Comparison of ENCODE assay signal across 24 cellular contexts in the genomic region with DNA sequence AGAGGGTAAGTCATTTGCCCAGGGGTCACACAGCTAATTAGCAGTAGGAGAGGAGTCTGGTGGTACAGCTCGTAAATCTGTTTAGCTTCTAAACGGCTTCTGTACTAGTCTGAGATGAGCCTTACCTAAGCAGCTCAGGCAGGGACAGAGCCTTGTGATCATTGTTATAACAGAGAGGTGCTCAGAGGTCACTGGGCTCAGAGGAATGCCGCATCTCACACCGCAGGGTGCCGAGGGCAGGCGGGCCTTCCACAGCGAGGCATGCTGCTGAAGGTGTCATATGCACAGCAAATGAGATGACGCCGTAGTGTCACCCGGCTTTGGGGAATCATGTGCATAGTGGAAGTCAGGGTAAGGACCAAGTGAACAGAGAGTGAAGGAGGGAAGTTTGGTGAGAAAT.
DNase-seq lines count a peak whose midpoint lies in the region; ATAC-seq, FAIRE-seq and TF ChIP-seq lines count a peak whose summit lies in the region.
"Had no signal": no experiment of that assay in that cellular context is flagged by ENCODE, and none has a peak within 500 bp of the region (broad histone marks: within the 10 kb centered on the region; RNA-seq: fewer than 3 reads in every experiment).

No MANE protein-coding gene starts in this region.

- H3K23ac ChIP-seq in IMR-90 (ENCODE audit: low read depth, low read length) = no peak overlapping the region
- no peak overlapping the region for H3K23ac ChIP-seq in H1 (ENCODE audit: insufficient read length)
- no peak overlapping the region for H3K23ac ChIP-seq in mesendoderm (ENCODE audit: low read length)

- no peaks in the 10 kb centered on the region for H3K4me1 ChIP-seq in IMR-90 (ENCODE audit: control insufficient read depth, insufficient read depth, low read length)
- H3K4me1 ChIP-seq in H1 (replicated peaks in 1 of 4; ENCODE audit: control insufficient read depth in 3 of 4, insufficient read depth in 4 of 4, low read length in 3 of 4) = peaks cover 0 to 3% (median 1%) of the 10 kb centered on the region in 4 experiments; a peak in 3 of 7 replicates
- no peaks in the 10 kb centered on the region for H3K4me1 ChIP-seq in mesendoderm (ENCODE audit: control insufficient read depth, low read depth, low read length)
- H3K4me1 ChIP-seq: BLaER1 had no signal

- POLR2A ChIA-PET in IMR-90 (lab: Charles Lee; ENCODE audit: unreplicated experiment) = no interaction called here
- POLR2A ChIA-PET in H1 (lab: Charles Lee; ENCODE audit: partially characterized antibody) = no interaction called here

- peak overlapping the region; percentile 24 for H2AK9ac ChIP-seq in IMR-90 (replicated peaks; ENCODE audit: low read depth, low read length, poor library complexity)

- H2BK5ac ChIP-seq in IMR-90 (ENCODE audit: low read depth, low read length, poor library complexity, severe bottlenecking) (no peak overlapping the region), H1 (ENCODE audit: low read depth, low read length) (no peak overlapping the region), mesendoderm (ENCODE audit: low read length) (no peak overlapping the region)

- TF ChIP-seq RAD21 in IMR-90 (IDR thresholded peaks at IDR 0.05; ENCODE audit: low read length) (no peak), H1 (IDR thresholded peaks at IDR 0.05 in 1 of 2, conservative IDR thresholded peaks at IDR 0.05 in 1 of 2; ENCODE audit: low read depth in 2 of 2, low read length in 2 of 2) (no peak)

- ATAC-seq in IMR-90 (ENCODE audit: low read depth) = no peak

- FAIRE-seq in H1 (lab: Jason Lieb, UNC) = peak; percentile 55
- FAIRE-seq: GM12891 had no signal

- H3K36me3 ChIP-seq in IMR-90 (ENCODE audit: control insufficient read depth, insufficient read depth, low read length) (no peaks in the 10 kb centered on the region), H1 (ENCODE audit: control insufficient read depth in 2 of 4, insufficient read depth in 4 of 4, low read length in 3 of 4) (no peaks in the 10 kb centered on the region), mesendoderm (ENCODE audit: control insufficient read depth, insufficient read depth, low read length) (no peaks in the 10 kb centered on the region)
- H3K36me3 ChIP-seq: BLaER1 had no signal

- 65% methylated on average over 5 of the region's 10 CpGs; no CpG with 5 or more reads in 1 of the 2 experiments for WGBS in IMR-90 (ENCODE audit: extremely low coverage in 2 of 2, insufficient read length in 1 of 2), 2 experiments
- 77% methylated on average over 10 of the region's 10 CpGs; no CpG with 5 or more reads in 1 of the 2 experiments for WGBS in H1 (ENCODE audit: extremely low coverage in 1 of 2, insufficient coverage in 1 of 2, insufficient read length in 1 of 2, insufficient replicate concordance in 2 of 2, low coverage in 1 of 2, low lambda C conversion rate in 2 of 2, missing lambda C conversion rate in 1 of 2), 2 experiments
- no CpG with 5 or more reads among the region's 10 CpGs for WGBS in mesendoderm (ENCODE audit: extremely low coverage, insufficient coverage, low lambda C conversion rate)

- H2BK15ac ChIP-seq in IMR-90 (ENCODE audit: low read depth, low read length) (no peak overlapping the region), H1 (ENCODE audit: low read length) (no peak overlapping the region), mesendoderm (replicated peaks; ENCODE audit: low read depth) (no peak overlapping the region)

- H3K9me3 ChIP-seq in IMR-90 (ENCODE audit: control insufficient read depth, insufficient read depth, low read length) (peaks cover 2% of the 10 kb centered on the region; the same call in 1 of the 2 replicates), H1 (ENCODE audit: insufficient read depth in 2 of 2, low read depth in 1 of 2, low read length in 1 of 2) (no peaks in the 10 kb centered on the region)
- H3K9me3 ChIP-seq: BLaER1 had no signal

- no peak overlapping the region for H4K91ac ChIP-seq in IMR-90 (ENCODE audit: insufficient read depth, low read depth, low read length)
- H4K91ac ChIP-seq in H1 (replicated peaks; ENCODE audit: insufficient read length, low read length) = no peak overlapping the region

- TF ChIP-seq POLR2A in IMR-90 (IDR thresholded peaks at IDR 0.05; ENCODE audit: low read depth, low read length) (no peak), H1 (IDR thresholded peaks at IDR 0.05; ENCODE audit: control extremely low read depth in 1 of 2, low read depth in 2 of 2, low read length in 2 of 2) (no peak)

- CTCF ChIA-PET in IMR-90 (lab: Yijun Ruan, JAX) = interaction anchor here (0.8 kb wide), 1 partner anchor 711 kb away, joined by 3 read pairs; no protein-coding TSS in a partner anchor
- CTCF ChIA-PET in H1 (lab: Charles Lee; ENCODE audit: partially characterized antibody) = interaction anchor here (1.0 to 1.8 kb wide), 5 partner anchors 12 to 25 kb away, joined by 3 to 10 read pairs (median 3); no protein-coding TSS in a partner anchor

- H3K18ac ChIP-seq in IMR-90 (ENCODE audit: low read depth, low read length) (no peak overlapping the region), H1 (ENCODE audit: extremely low read depth, low read length) (no peak overlapping the region), mesendoderm (ENCODE audit: low read length) (no peak overlapping the region)

- H2BK120ac ChIP-seq in IMR-90 (ENCODE audit: low read depth, low read length) (no peak overlapping the region), H1 (replicated peaks; ENCODE audit: low read depth, low read length) (no peak overlapping the region), mesendoderm (ENCODE audit: low read depth, low read length) (no peak overlapping the region)

- no peaks in the 10 kb centered on the region for H3K27me3 ChIP-seq in IMR-90 (ENCODE audit: control insufficient read depth, insufficient read depth, low read length)
- no peaks in the 10 kb centered on the region for H3K27me3 ChIP-seq in H1 (replicated peaks in 1 of 4; ENCODE audit: control insufficient read depth in 3 of 4, extremely low read depth in 1 of 4, insufficient read depth in 3 of 4, low read length in 3 of 4)
- H3K27me3 ChIP-seq in mesendoderm (ENCODE audit: insufficient read depth, low read length, poor library complexity) = no peaks in the 10 kb centered on the region
- H3K27me3 ChIP-seq: BLaER1 had no signal

- H2BK20ac ChIP-seq in IMR-90 (ENCODE audit: low read depth, low read length) (no peak overlapping the region), H1 (ENCODE audit: low read length) (no peak overlapping the region)

- H3K4me2 ChIP-seq in IMR-90 (ENCODE audit: low read depth, low read length) = no peak overlapping the region
- no peak overlapping the region for H3K4me2 ChIP-seq in H1 (ENCODE audit: insufficient read depth in 1 of 2, low read depth in 2 of 2, low read length in 2 of 2)
- H3K4me2 ChIP-seq in mesendoderm (ENCODE audit: low read length) = no peak overlapping the region
- H3K4me2 ChIP-seq: BLaER1 had no signal

- H3K14ac ChIP-seq in IMR-90 (replicated peaks; ENCODE audit: low read depth, low read length) = no peak overlapping the region
- H3K14ac ChIP-seq in H1 (ENCODE audit: insufficient read length) = no peak overlapping the region

- BruUV-seq in IMR-90 (replicated peaks; lab: Mats Ljungman, UMichigan) = no TSS peak

- no peak overlapping the region for H3K56ac ChIP-seq in IMR-90 (ENCODE audit: extremely low read depth, insufficient read depth, low read length)
- no peak overlapping the region for H3K56ac ChIP-seq in H1 (replicated peaks; ENCODE audit: insufficient read length, low read depth, low read length)
- no peak overlapping the region for H3K56ac ChIP-seq in mesendoderm (ENCODE audit: low read length)

- H3K79me2 ChIP-seq in H1 (ENCODE audit: control insufficient read depth in 1 of 2, insufficient read depth in 2 of 2, low read length in 2 of 2) (no peaks in the 10 kb centered on the region), mesendoderm (ENCODE audit: control insufficient read depth, insufficient read depth, low read length) (no peaks in the 10 kb centered on the region)

- dilution Hi-C loops in IMR-90 (cut with HindIII; ENCODE audit: low sequenced_read_pairs, unreplicated experiment) = no loop called here

- H3K9ac ChIP-seq in IMR-90 (ENCODE audit: low read depth, low read length) (no peak overlapping the region), H1 (replicated peaks in 1 of 4; ENCODE audit: extremely low read depth in 1 of 4, low read depth in 3 of 4, low read length in 3 of 4) (no peak overlapping the region), mesendoderm (ENCODE audit: low read length) (no peak overlapping the region)
- H3K9ac ChIP-seq: BLaER1, GM23248 had no signal

- H3K4ac ChIP-seq in IMR-90 (ENCODE audit: low read depth, low read length) = no peak overlapping the region
- no peak overlapping the region for H3K4ac ChIP-seq in H1 (replicated peaks; ENCODE audit: insufficient read length, low read depth, low read length)
- no peak overlapping the region for H3K4ac ChIP-seq in mesendoderm (ENCODE audit: low read depth, low read length)

- H4K8ac ChIP-seq in IMR-90 (ENCODE audit: low read depth in 2 of 2, low read length in 2 of 2) (no peak overlapping the region), H1 (ENCODE audit: extremely low read depth, insufficient read depth, low read length) (no peak overlapping the region), mesendoderm (ENCODE audit: low read depth, low read length) (no peak overlapping the region)

- H2AK5ac ChIP-seq in IMR-90 (ENCODE audit: low read depth, low read length) (no peak overlapping the region), H1 (ENCODE audit: low read depth, low read length) (0 out of 2 replicates have a peak overlapping the region, but pooled peaks have one; percentile 28), mesendoderm (ENCODE audit: low read length) (no peak overlapping the region)

- H4K5ac ChIP-seq in IMR-90 (ENCODE audit: low read depth, low read length) = no peak overlapping the region
- no peak overlapping the region for H4K5ac ChIP-seq in H1 (ENCODE audit: insufficient read length, low read depth, low read length)
- H4K5ac ChIP-seq in mesendoderm (ENCODE audit: low read length) = no peak overlapping the region

- DNase-seq in IMR-90 (no peak), H1 (ENCODE audit: low read depth in 1 of 2, low spot score in 2 of 2) (peak in 1 of 2 experiments; percentile 64), mesendoderm (peak; percentile 75), T-helper 9 cell (no peak), superior temporal gyrus (ENCODE audit: extremely low spot score) (no peak), DMS79 (lab: John Stamatoyannopoulos, UW) (no peak)
- DNase-seq in activated CD8-positive, alpha-beta memory T cell treated with anti-CD3 and anti-CD28 coated beads, Interleukin-2, amount 50 U/mL, for 48 hours = no peak
- DNase-seq: ACHN; CD4-positive, alpha-beta T cell; COR-L47; DMS 273 treated with DMSO at 0.1 percent for 48 hours; DND-41; GM23248; Kasumi-1; NCI-H1048; NCI-H1417 treated with DMSO at 0.1 percent for 48 hours; NCI-H187; NCI-H446 treated with DMSO at 0.1 percent for 48 hours; NCI-H69; SHP77 treated with DMSO at 0.1 percent for 48 hours had no signal

- H3K27ac ChIP-seq in IMR-90 (ENCODE audit: insufficient read depth, low read length) (no peak overlapping the region), H1 (ENCODE audit: low read depth, low read length) (no peak overlapping the region), mesendoderm (ENCODE audit: low read depth, low read length) (no peak overlapping the region)
- H3K27ac ChIP-seq: BLaER1, GM23248, RWPE1, SK-N-MC had no signal

- intact Hi-C loops in IMR-90 (cut with micrococcal nuclease) = no loop called here

- peak overlapping the region; percentile 18; the same call in 1 of the 2 replicates for H2BK12ac ChIP-seq in H1 (ENCODE audit: low read depth, low read length)

- H3K79me1 ChIP-seq in IMR-90 (ENCODE audit: low read depth in 1 of 2, low read length in 2 of 2) = no peaks in the 10 kb centered on the region
- no peaks in the 10 kb centered on the region for H3K79me1 ChIP-seq in H1 (ENCODE audit: low read depth, low read length)
- no peaks in the 10 kb centered on the region for H3K79me1 ChIP-seq in mesendoderm (ENCODE audit: low read length)

- no peak overlapping the region for H2AFZ ChIP-seq in IMR-90 (replicated peaks; ENCODE audit: low read length, poor library complexity)
- no peak overlapping the region for H2AFZ ChIP-seq in H1 (ENCODE audit: low read length)
- H2AFZ ChIP-seq: GM23248 had no signal

- in situ Hi-C loops in IMR-90 (cut with MboI; ENCODE audit: low sequenced_read_pairs) = no loop called here

- H4K20me1 ChIP-seq in IMR-90 (ENCODE audit: insufficient read depth, low read length) (no peaks in the 10 kb centered on the region), H1 (replicated peaks in 1 of 2; ENCODE audit: control insufficient read depth in 1 of 2, insufficient read depth in 2 of 2, low read length in 2 of 2) (no peaks in the 10 kb centered on the region)
- H4K20me1 ChIP-seq: BLaER1 had no signal

- TF ChIP-seq EP300 in H1 (IDR thresholded peaks at IDR 0.05; ENCODE audit: borderline replicate concordance in 1 of 2, low read depth in 2 of 2, low read length in 2 of 2) = no peak

- no peaks in the 10 kb centered on the region for H3K9me1 ChIP-seq in IMR-90 (ENCODE audit: insufficient read depth, low read length)

- H3K4me3 ChIP-seq in IMR-90 (ENCODE audit: insufficient read depth, low read depth, low read length) = no peak overlapping the region
- no peak overlapping the region for H3K4me3 ChIP-seq in H1 (ENCODE audit: extremely low read depth in 1 of 4, insufficient read depth in 2 of 4, low read depth in 3 of 4, low read length in 4 of 4)
- H3K4me3 ChIP-seq in mesendoderm (ENCODE audit: low read length) = no peak overlapping the region
- H3K4me3 ChIP-seq: BLaER1, GM23248, SK-N-MC had no signal

- no peak for TF ChIP-seq CTCF in IMR-90 (conservative IDR thresholded peaks at IDR 0.05; ENCODE audit: low read depth, low read length)
- TF ChIP-seq CTCF in H1 (IDR thresholded peaks at IDR 0.05; ENCODE audit: control extremely low read depth in 1 of 3, insufficient read depth in 1 of 3, low read depth in 1 of 3, low read length in 3 of 3) = no peak

- H3K23me2 ChIP-seq in H1 (ENCODE audit: low read depth, low read length) = no peaks in the 10 kb centered on the region
